In the genomic region with DNA sequence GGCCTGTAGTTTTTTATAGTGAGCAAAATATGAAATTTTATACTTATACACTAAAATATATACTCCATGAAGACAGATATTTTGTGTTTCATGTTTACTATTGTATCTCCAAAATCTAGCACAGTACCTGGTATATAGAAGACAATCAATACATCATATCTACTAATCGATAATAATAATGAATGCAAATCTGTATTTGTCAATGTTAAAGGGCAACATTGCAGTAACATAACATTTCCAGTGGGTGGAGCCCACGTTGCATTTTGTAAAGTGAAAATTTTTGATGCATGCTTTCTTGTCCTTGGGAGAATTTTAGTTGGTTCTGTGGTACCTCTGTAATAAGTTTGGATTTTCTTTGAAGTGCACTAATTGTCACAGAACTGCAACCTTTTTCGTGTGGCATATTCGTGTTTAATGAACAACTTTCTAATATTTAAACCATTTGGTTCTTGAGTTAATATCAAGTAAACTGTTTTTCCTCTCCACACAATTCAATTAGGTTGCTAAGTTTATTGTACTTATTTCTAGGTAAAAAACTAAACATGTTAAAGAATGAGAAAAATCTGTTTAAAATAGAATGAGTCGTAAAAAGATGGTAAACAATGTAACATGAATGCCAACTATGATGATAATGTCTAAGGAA, we compare ENCODE assay signal across 8 cellular contexts. TPM values are rescaled to one million over a fixed set of nuclear protein-coding genes. Genes with fewer than 3 reads are reported as not detected.
DNase-seq lines count a peak whose midpoint lies in the region; ATAC-seq and TF ChIP-seq lines count a peak whose summit lies in the region.

No MANE protein-coding gene starts in this region.

- WGBS in IMR-90 (ENCODE audit: extremely low coverage in 2 of 2, insufficient read length in 1 of 2), 2 experiments = no CpG with 5 or more reads among the region's 5 CpGs

- H3K18ac ChIP-seq in IMR-90 (ENCODE audit: low read depth, low read length) = no peak overlapping the region

- peak; percentile 61 for TF ChIP-seq CTCF in IMR-90 (conservative IDR thresholded peaks at IDR 0.05; ENCODE audit: low read depth, low read length)
- TF ChIP-seq CTCF in VCaP (conservative IDR thresholded peaks at IDR 0.05) = peak; percentile 94

- in situ Hi-C loops in IMR-90 (cut with MboI; ENCODE audit: low sequenced_read_pairs) = no loop called here

- H3K27ac ChIP-seq in IMR-90 (ENCODE audit: insufficient read depth, low read length) = no peak overlapping the region
- no peak overlapping the region for H3K27ac ChIP-seq in VCaP

- H2AK9ac ChIP-seq in IMR-90 (replicated peaks; ENCODE audit: low read depth, low read length, poor library complexity) = no peak overlapping the region

- CTCF ChIA-PET in IMR-90 (lab: Yijun Ruan, JAX) = interaction anchor here (0.8 to 1.4 kb wide), 2 partner anchors 10 to 24 kb away, joined by 3 read pairs; no protein-coding TSS in a partner anchor

- no peak overlapping the region for H3K4me2 ChIP-seq in IMR-90 (ENCODE audit: low read depth, low read length)

- no peaks in the 10 kb centered on the region for H3K79me1 ChIP-seq in IMR-90 (ENCODE audit: low read depth in 1 of 2, low read length in 2 of 2)

- DNase-seq in stimulated activated CD4-positive, alpha-beta T cell treated with anti-CD3 and anti-CD28 coated beads, Interleukin-12 subunit alpha, Interleukin-12 subunit beta, amount 100 ng/mL, for 4 hours = peak; percentile 2
- DNase-seq in stimulated activated CD4-positive, alpha-beta T cell treated with anti-CD3 and anti-CD28 coated beads, Interleukin-4, amount 100 ng/mL, for 4 hours = no peak
- DNase-seq in IMR-90 (peak; percentile 23), iPS-NIHi7 (ENCODE audit: extremely low spot score) (peak; percentile 45), hippocampal formation (lab: John Stamatoyannopoulos, UW) (no peak), SHP77 (lab: John Stamatoyannopoulos, UW) (no peak)

- H4K8ac ChIP-seq in IMR-90 (ENCODE audit: low read depth in 2 of 2, low read length in 2 of 2) = no peak overlapping the region

- POLR2A ChIA-PET in IMR-90 (lab: Charles Lee; ENCODE audit: unreplicated experiment) = no interaction called here

- ATAC-seq in IMR-90 (ENCODE audit: low read depth) (no peak; the same call in 1 of the 2 replicates), GM18498 (IDR thresholded peaks at IDR 0.05; ENCODE audit: unreplicated experiment) (no peak)

- H3K9me1 ChIP-seq in IMR-90 (ENCODE audit: insufficient read depth, low read length) = no peaks in the 10 kb centered on the region

- TF ChIP-seq POLR2A in IMR-90 (IDR thresholded peaks at IDR 0.05; ENCODE audit: low read depth, low read length) = no peak

- no peak overlapping the region for H2BK20ac ChIP-seq in IMR-90 (ENCODE audit: low read depth, low read length)

- H3K4ac ChIP-seq in IMR-90 (ENCODE audit: low read depth, low read length) = no peak overlapping the region

- no peak overlapping the region for H4K5ac ChIP-seq in IMR-90 (ENCODE audit: low read depth, low read length)

- H2AFZ ChIP-seq in IMR-90 (replicated peaks; ENCODE audit: low read length, poor library complexity) = no peak overlapping the region

- H3K4me3 ChIP-seq in IMR-90 (ENCODE audit: insufficient read depth, low read depth, low read length) = no peak overlapping the region

- H3K14ac ChIP-seq in IMR-90 (replicated peaks; ENCODE audit: low read depth, low read length) = no peak overlapping the region

- no peak overlapping the region for H2BK5ac ChIP-seq in IMR-90 (ENCODE audit: low read depth, low read length, poor library complexity, severe bottlenecking)

- H4K20me1 ChIP-seq in IMR-90 (ENCODE audit: insufficient read depth, low read length) = no peaks in the 10 kb centered on the region

- no peaks in the 10 kb centered on the region for H3K36me3 ChIP-seq in IMR-90 (ENCODE audit: control insufficient read depth, insufficient read depth, low read length)

- H3K23ac ChIP-seq in IMR-90 (ENCODE audit: low read depth, low read length) = no peak overlapping the region

- H4K91ac ChIP-seq in IMR-90 (ENCODE audit: insufficient read depth, low read depth, low read length) = no peak overlapping the region

- H3K27me3 ChIP-seq in IMR-90 (ENCODE audit: control insufficient read depth, insufficient read depth, low read length) = no peaks in the 10 kb centered on the region

- dilution Hi-C loops in IMR-90 (cut with HindIII; ENCODE audit: low sequenced_read_pairs, unreplicated experiment) = no loop called here

- no peak overlapping the region for H2BK120ac ChIP-seq in IMR-90 (ENCODE audit: low read depth, low read length)

- H3K9me3 ChIP-seq in IMR-90 (ENCODE audit: control insufficient read depth, insufficient read depth, low read length) = no peaks in the 10 kb centered on the region

- peak; percentile 61 for TF ChIP-seq RAD21 in IMR-90 (IDR thresholded peaks at IDR 0.05; ENCODE audit: low read length)

- H2AK5ac ChIP-seq in IMR-90 (ENCODE audit: low read depth, low read length) = no peak overlapping the region

- H3K4me1 ChIP-seq in IMR-90 (ENCODE audit: control insufficient read depth, insufficient read depth, low read length) = no peaks in the 10 kb centered on the region

- H3K56ac ChIP-seq in IMR-90 (ENCODE audit: extremely low read depth, insufficient read depth, low read length) = no peak overlapping the region

- no TSS peak for BruUV-seq in IMR-90 (replicated peaks; lab: Mats Ljungman, UMichigan)

- H3K9ac ChIP-seq in IMR-90 (ENCODE audit: low read depth, low read length) = no peak overlapping the region

- H2BK15ac ChIP-seq in IMR-90 (ENCODE audit: low read depth, low read length) = no peak overlapping the region

- intact Hi-C loops in IMR-90 (cut with micrococcal nuclease) = loop anchor here (1.0 to 2.0 kb wide), 3 partner anchors 173 to 699 kb away; no protein-coding TSS in a partner anchor

TF ChIP-seq in IMR-90, 13 proteins besides CTCF, POLR2A, EP300 and RAD21:
- peak; percentile 45 for TF ChIP-seq SMC3 (IDR thresholded peaks at IDR 0.05; ENCODE audit: low read depth, low read length)
- no peak for TF ChIP-seq RFX5 (IDR thresholded peaks at IDR 0.05; ENCODE audit: low read depth, low read length)

RNA-seq across cellular contexts. Expression of a gene that starts 47.4 kb away (rescaled TPM):
- total RNA-seq in IMR-90 (2012; rRNA removed) = not detected in 2 replicates
- not detected in 2 replicates for polyA plus RNA-seq in IMR-90 (2012; rRNA removed)
- polyA plus RNA-seq in IMR-90 (2012; cell fraction: cytosol; rRNA removed) = not detected in 2 replicates
- not detected in 2 replicates for polyA plus RNA-seq in IMR-90 (2012; cell fraction: nucleus; rRNA removed; ENCODE audit: low replicate concordance)

Comparison
In these comparisons a context has a peak if more than half of its experiments do, and no peak if none do; other contexts are left out.
1. DNase-seq: peak in stimulated activated CD4-positive, alpha-beta T cell treated with anti-CD3 and anti-CD28 coated beads, Interleukin-12 subunit alpha, Interleukin-12 subunit beta, amount 100 ng/mL, for 4 hours (single experiment), IMR-90 (single experiment) and iPS-NIHi7 (single experiment); none in stimulated activated CD4-positive, alpha-beta T cell treated with anti-CD3 and anti-CD28 coated beads, Interleukin-4, amount 100 ng/mL, for 4 hours (0 of 2), hippocampal formation (0 of 2) and SHP77 (0 of 2).